Comparison of ENCODE assay signal across 2 cellular contexts in the genomic region with DNA sequence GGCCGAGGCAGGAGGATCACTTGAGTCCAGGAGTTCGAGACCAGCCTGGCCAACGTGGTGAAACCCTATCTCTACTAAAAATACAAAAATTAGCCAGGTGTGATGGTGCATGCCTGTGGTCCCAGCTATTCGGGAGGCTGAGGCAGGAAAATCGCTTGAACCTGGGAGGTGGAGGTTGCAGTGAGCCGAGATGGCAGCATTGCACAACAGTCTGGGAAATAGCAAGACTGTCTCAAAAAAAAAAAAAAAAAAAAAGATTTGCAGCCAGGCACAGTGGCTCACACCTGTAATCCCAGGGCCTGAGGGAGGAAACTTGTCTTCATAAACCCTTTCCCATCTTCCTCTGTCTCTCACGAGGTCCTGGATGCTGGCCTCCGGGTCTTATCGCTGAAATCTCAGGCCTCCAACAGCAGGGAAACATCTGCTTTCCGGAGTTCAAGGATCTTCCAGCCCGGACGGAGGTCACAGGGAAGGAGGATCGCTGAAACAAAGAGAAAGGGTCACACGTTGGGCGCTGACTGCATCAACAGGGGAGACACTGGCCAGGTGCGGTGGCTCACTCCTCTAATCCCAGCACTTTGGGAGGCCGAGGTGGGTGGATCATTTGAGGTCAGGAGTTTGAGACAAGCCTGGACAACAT. TPM values are rescaled to one million over a fixed set of nuclear protein-coding genes. Genes with fewer than 3 reads are reported as not detected.
"Had no signal": no experiment of that assay in that cellular context is flagged by ENCODE, and none has a peak within 500 bp of the region (broad histone marks: within the 10 kb centered on the region; RNA-seq: fewer than 3 reads in every experiment).

No MANE protein-coding gene starts in this region.

RNA-seq across cellular contexts. Expression of a gene that starts 11.5 kb away (rescaled TPM):
- polyA plus RNA-seq: naive thymus-derived CD8-positive, alpha-beta T cell had no signal

RNA-seq across cellular contexts. Expression of a gene that starts 56.5 kb away (rescaled TPM):
- total RNA-seq: naive thymus-derived CD8-positive, alpha-beta T cell had no signal
- polyA plus RNA-seq: immature natural killer cell; naive thymus-derived CD8-positive, alpha-beta T cell had no signal
